Comparison of ENCODE assay signal across 8 cellular contexts in genomic region chr10:79444243-79445119, GRCh38. TPM values are rescaled to one million over a fixed set of nuclear protein-coding genes. Genes with fewer than 3 reads are reported as not detected.
DNase-seq lines count a peak whose midpoint lies in the region; ATAC-seq, FAIRE-seq and TF ChIP-seq lines count a peak whose summit lies in the region.

No MANE protein-coding gene starts in this region.

- TF ChIP-seq CTCF in heart left ventricle (IDR thresholded peaks at IDR 0.05), result no peak

- DNase-seq in AML-193 (lab: John Stamatoyannopoulos, UW), result peak; percentile 58 to 62
- peak; percentile 48 for DNase-seq in GM19239 (ENCODE audit: insufficient read length, low spot score)
- peak; percentile 90 to 92 for DNase-seq in SJCRH30
- peak; percentile 59 to 62 for DNase-seq in activated naive CD4-positive, alpha-beta T cell treated with anti-CD3 and anti-CD28 coated beads, Interleukin-2, amount 50 U/mL, for 72 hours (ENCODE audit: low spot score in 2 of 2)
- DNase-seq in heart left ventricle, result peak; percentile 80 to 91 (median 87)
- DNase-seq in posterior vena cava (ENCODE audit: low spot score), result peak; percentile 94

- H3K27me3 ChIP-seq in SJCRH30, result no peaks in the 10 kb centered on the region
- H3K27me3 ChIP-seq in heart left ventricle, result no peaks in the 10 kb centered on the region

- H3K9me3 ChIP-seq in SJCRH30 (replicated peaks), result no peaks in the 10 kb centered on the region
- H3K9me3 ChIP-seq in heart left ventricle, result no peaks in the 10 kb centered on the region

- FAIRE-seq in GM19239 (lab: Jason Lieb, UNC), result no peak

- peak in 1 of 2 donors; percentile 21 for TF ChIP-seq POLR2A in heart left ventricle (IDR thresholded peaks at IDR 0.05)

- H3K4me1 ChIP-seq in SJCRH30 (peaks cover 52% of the 10 kb centered on the region), heart left ventricle (peaks cover 5 to 61% (median 43%) of the 10 kb centered on the region in 12 donors)

- intact Hi-C loops in heart left ventricle (cut with DNase I) (loop anchor here in 9 of 10 donors (2.0 to 10.0 kb wide), 8 partner anchors 24 to 67 kb away; no protein-coding TSS in a partner anchor), posterior vena cava (cut with DNase I) (loop anchor here (5.0 kb wide), 3 partner anchors 42 to 1227 kb away; no protein-coding TSS in a partner anchor)

- peak; percentile 15 for ATAC-seq in HG03439 (IDR thresholded peaks at IDR 0.05; ENCODE audit: unreplicated experiment)
- ATAC-seq in activated naive CD4-positive, alpha-beta T cell treated with anti-CD3 and anti-CD28 coated beads, Interleukin-2, amount 50 U/mL, for 72 hours, result peak; percentile 34 to 39
- peak; percentile 21 to 59 (median 52) for ATAC-seq in heart left ventricle
- ATAC-seq in GM21526 (IDR thresholded peaks at IDR 0.05; ENCODE audit: low FRiP score, unreplicated experiment), result no peak

- no peaks in the 10 kb centered on the region for H3K9me3 Mint-ChIP-seq in activated naive CD4-positive, alpha-beta T cell treated with anti-CD3 and anti-CD28 coated beads, Interleukin-2, amount 50 U/mL, for 72 hours

- WGBS in heart left ventricle, 4 donors, result 0 to 1% (median 1%) methylated on average over 28 to 44 of the region's 44 CpGs

- H3K27ac ChIP-seq in SJCRH30, result peak overlapping the region; percentile 64
- H3K27ac ChIP-seq in heart left ventricle, result peak overlapping the region; percentile 84 to 98 (median 96)

- no peaks in the 10 kb centered on the region for H3K36me3 Mint-ChIP-seq in activated naive CD4-positive, alpha-beta T cell treated with anti-CD3 and anti-CD28 coated beads, Interleukin-2, amount 50 U/mL, for 72 hours

- H3K4me3 ChIP-seq in SJCRH30 (peak overlapping the region; percentile 70), heart left ventricle (peak overlapping the region; percentile 86 to 99 (median 91))

- peaks cover 18% of the 10 kb centered on the region; the same call in 1 of the 2 replicates for H3K36me3 ChIP-seq in SJCRH30
- peaks cover 0 to 8% (median 0%) of the 10 kb centered on the region in 9 donors for H3K36me3 ChIP-seq in heart left ventricle

- no peak overlapping the region for H3K27ac Mint-ChIP-seq in activated naive CD4-positive, alpha-beta T cell treated with anti-CD3 and anti-CD28 coated beads, Interleukin-2, amount 50 U/mL, for 72 hours

RNA-seq across cellular contexts. Expression of gene ZCCHC24, which starts 0.9 kb away (rescaled TPM):
- 53.1 and 53.7 TPM in 2 replicates for total RNA-seq in SJCRH30 (2014; rRNA removed; shearing (Covaris generic))
- total RNA-seq in activated naive CD4-positive, alpha-beta T cell treated with anti-CD3 and anti-CD28 coated beads, Interleukin-2, amount 50 U/mL, for 72 hours, result under 1 TPM; 0.43 to 0.74 TPM
- 100 to 1,000 TPM in 1 of 9 donors, 10 to 100 TPM in 8; 44.8 to 122 (median 51.9) TPM for total RNA-seq in heart left ventricle
- 10 to 100 TPM; 18.7 to 40.7 TPM for polyA plus RNA-seq in heart left ventricle
- 100 to 1,000 TPM; 113 to 125 TPM for total RNA-seq in posterior vena cava

Comparison
In these comparisons a context has a peak if more than half of its experiments do, and no peak if none do; other contexts are left out.
1. RNA of gene ZCCHC24, which starts 0.9 kb away (total RNA-seq): 113 to 125 TPM in posterior vena cava, 53.1 to 53.7 TPM in SJCRH30 and 44.8 to 122 TPM in heart left ventricle; 0.43 to 0.74 TPM in activated naive CD4-positive, alpha-beta T cell treated with anti-CD3 and anti-CD28 coated beads, Interleukin-2, amount 50 U/mL, for 72 hours; every median in the first group is over 10 times any median in the second.
2. Peak in every context shown above with its lines, with median percentiles within 50 percentile points of each other: DNase-seq.